10 cellular contexts compared by ENCODE assay signal in genomic region chr2:109185338-109185737, GRCh38. TPM values are rescaled to one million over a fixed set of nuclear protein-coding genes. Genes with fewer than 3 reads are reported as not detected.
A peak's percentile ranks its signal among the peaks of the same experiment; 100 is the strongest.
DNase-seq lines count a peak whose midpoint lies in the region; ATAC-seq, FAIRE-seq and TF ChIP-seq lines count a peak whose summit lies in the region.
"Had no signal": no experiment of that assay in that cellular context is flagged by ENCODE, and none has a peak within 500 bp of the region (broad histone marks: within the 10 kb centered on the region; RNA-seq: fewer than 3 reads in every experiment).

No MANE protein-coding gene starts in this region.

- CTCF ChIA-PET in GM10248 (lab: Yijun Ruan, JAX), result no interaction called here

- H2AFZ ChIP-seq in astrocyte (ENCODE audit: low read depth, low read length), result no peak overlapping the region

- peak overlapping the region; percentile 56 for H3K4me2 ChIP-seq in astrocyte (ENCODE audit: low read length)

- peaks cover 15% of the 10 kb centered on the region for H3K4me1 Mint-ChIP-seq in astrocyte (ENCODE audit: low read depth, unreplicated experiment)

- peaks cover 14% of the 10 kb centered on the region for H3K36me3 Mint-ChIP-seq in astrocyte (ENCODE audit: low read depth, unreplicated experiment)

- peaks cover 19% of the 10 kb centered on the region for H3K27me3 Mint-ChIP-seq in astrocyte (ENCODE audit: low read depth, unreplicated experiment)

- TF ChIP-seq CTCF in astrocyte (IDR thresholded peaks at IDR 0.05; ENCODE audit: insufficient read depth, low read depth, low read length) (no peak), retinal pigment epithelial cell (conservative IDR thresholded peaks at IDR 0.05; ENCODE audit: low read depth, low read length) (no peak), GM10248 (IDR thresholded peaks at IDR 0.05; ENCODE audit: control extremely low read depth, extremely low read depth, low read depth, missing control alignments) (no peak)

- H3K4me3 Mint-ChIP-seq in astrocyte (ENCODE audit: unreplicated experiment), result no peak overlapping the region

- H3K4me1 ChIP-seq in astrocyte (ENCODE audit: insufficient read depth, low read length), result peaks cover 11% of the 10 kb centered on the region

- intact Hi-C loops in left cardiac atrium (cut with DNase I), result no loop called here

- peak; percentile 86 to 92 for ATAC-seq in left cardiac atrium

- POLR2A ChIA-PET in GM10248 (lab: Yijun Ruan, JAX), result no interaction called here

- H3K9ac ChIP-seq in astrocyte (ENCODE audit: low read length), result peak overlapping the region; percentile 58

- peaks cover 8% of the 10 kb centered on the region for H3K79me2 ChIP-seq in astrocyte (ENCODE audit: insufficient read depth, low read length)

- H3K9me3 ChIP-seq in astrocyte (ENCODE audit: insufficient read depth, low read depth, low read length), result no peaks in the 10 kb centered on the region

- H3K27ac Mint-ChIP-seq in astrocyte (ENCODE audit: unreplicated experiment), result peak overlapping the region; percentile 41

- H3K27ac ChIP-seq in astrocyte (ENCODE audit: low read depth, low read length), result peak overlapping the region; percentile 64

- no peaks in the 10 kb centered on the region for H3K36me3 ChIP-seq in astrocyte (ENCODE audit: insufficient read depth, low read length)

- H3K9me3 Mint-ChIP-seq in astrocyte (ENCODE audit: unreplicated experiment), result peaks cover 8% of the 10 kb centered on the region

- H4K20me1 ChIP-seq in astrocyte (ENCODE audit: insufficient read depth, low read length), result peaks cover 14% of the 10 kb centered on the region

- no peaks in the 10 kb centered on the region for H3K27me3 ChIP-seq in astrocyte (ENCODE audit: insufficient read depth, low read length)

- no peak for FAIRE-seq in astrocyte (lab: Jason Lieb, UNC)

- DNase-seq in EH (ENCODE audit: low read depth) (peak; percentile 93), astrocyte (ENCODE audit: low read depth) (peak; percentile 76), left cardiac atrium (peak; percentile 50), retinal pigment epithelial cell (ENCODE audit: low read depth) (peak; percentile 45), GM10248 (ENCODE audit: extremely low spot score) (no peak), NCI-H524 treated with DMSO at 0.1 percent for 48 hours (lab: John Stamatoyannopoulos, UW) (no peak), NCI-H2107 treated with DMSO at 0.1 percent for 48 hours (lab: John Stamatoyannopoulos, UW; ENCODE audit: unreplicated experiment) (no peak)
- DNase-seq in stimulated activated CD8-positive, alpha-beta memory T cell treated with anti-CD3 and anti-CD28 coated beads, Interleukin-4, amount 100 ng/mL, for 48 hours, result no peak
- DNase-seq: central memory CD4-positive, alpha-beta T cell; DMS153 had no signal

- H3K4me3 ChIP-seq in astrocyte (ENCODE audit: insufficient read depth, low read depth, low read length) (no peak overlapping the region), retinal pigment epithelial cell (ENCODE audit: low read length) (no peak overlapping the region)

RNA-seq across cellular contexts. Expression of gene SH3RF3, which starts 56.3 kb away (rescaled TPM):
- total RNA-seq in astrocyte (7.2 and 7.3 TPM in 2 replicates), left cardiac atrium (1 to 10 TPM; 8.8 to 9.4 TPM)

Comparison
In these comparisons a context has a peak if more than half of its experiments do, and no peak if none do; other contexts are left out.
1. DNase-seq: peak in EH (single experiment), astrocyte (single experiment), left cardiac atrium (single experiment) and retinal pigment epithelial cell (single experiment); none in GM10248 (single experiment), NCI-H524 treated with DMSO at 0.1 percent for 48 hours (single experiment), NCI-H2107 treated with DMSO at 0.1 percent for 48 hours (single experiment) and stimulated activated CD8-positive, alpha-beta memory T cell treated with anti-CD3 and anti-CD28 coated beads, Interleukin-4, amount 100 ng/mL, for 48 hours (single experiment).